25 cellular contexts compared by ENCODE assay signal in genomic region chr2:33350632-33351031, GRCh38.
"Had no signal": no experiment of that assay in that cellular context is flagged by ENCODE, and none has a peak within 500 bp of the region (broad histone marks: within the 10 kb centered on the region; RNA-seq: fewer than 3 reads in every experiment).

No MANE protein-coding gene starts in this region.

- H3K4me1 ChIP-seq: stomach, suprapubic skin, testis, thyroid gland, tibial nerve, upper lobe of left lung, uterus, vagina had no signal

- H3K9me3 ChIP-seq: testis, thyroid gland, tibial artery, tibial nerve, uterus, vagina had no signal

- ATAC-seq: stimulated activated effector memory CD8-positive, alpha-beta T cell treated with anti-CD3 and anti-CD28 coated beads, Interleukin-12 subunit alpha, Interleukin-12 subunit beta, amount 100 ng/mL, for 72 hours; stimulated activated memory B cell treated with anti-CD40 and anti-IgM and Interleukin-4, amounts not matched to agents 10 μg/mL and 1 μg/mL and 100 μg/mL, for 72 hours; stimulated activated naive B cell treated with anti-CD40 and anti-IgM and Interleukin-4, amounts not matched to agents 10 μg/mL and 1 μg/mL and 100 μg/mL, for 72 hours; stimulated activated naive CD8-positive, alpha-beta T cell treated with anti-CD3 and anti-CD28 coated beads, Interleukin-15, amount 100 ng/mL, for 72 hours; stimulated activated naive CD8-positive, alpha-beta T cell treated with anti-CD3 and anti-CD28 coated beads, Interleukin-15, Interleukin-2, amounts not matched to agents 100 U/mL and 50 U/mL, for 24 hours had no signal

- H3K36me3 ChIP-seq: suprapubic skin, thyroid gland, transverse colon, upper lobe of left lung, uterus had no signal

- DNase-seq: stimulated activated CD4-positive, alpha-beta T cell treated with anti-CD3 and anti-CD28 coated beads, Interleukin-2, amount 100 ng/mL, for 24 hours; stimulated activated CD4-positive, alpha-beta T cell treated with anti-CD3 and anti-CD28 coated beads, Interleukin-2, amount 100 ng/mL, for 48 hours; stimulated activated CD4-positive, alpha-beta T cell treated with anti-CD3 and anti-CD28 coated beads, Interleukin-4, amount 100 ng/mL, for 1 hour; stimulated activated CD4-positive, alpha-beta T cell treated with anti-CD3 and anti-CD28 coated beads, Interleukin-4, amount 100 ng/mL, for 24 hours; stimulated activated CD4-positive, alpha-beta T cell treated with anti-CD3 and anti-CD28 coated beads, Interleukin-4, amount 100 ng/mL, for 4 hours; stimulated activated CD8-positive, alpha-beta memory T cell treated with anti-CD3 and anti-CD28 coated beads, Interleukin-4, amount 100 ng/mL, for 48 hours; stimulated activated naive B cell treated with anti-CD40 and anti-IgM and Interleukin-4, amounts not matched to agents 10 μg/mL and 1 μg/mL and 100 μg/mL, for 72 hours; stimulated activated naive CD4-positive, alpha-beta T cell; stimulated activated naive CD4-positive, alpha-beta T cell treated with Interleukin-2 at 50 U/mL for 16 hours; stimulated activated naive CD8-positive, alpha-beta T cell treated with anti-CD3 and anti-CD28 coated beads, Interleukin-15, amount 100 ng/mL, for 72 hours; stimulated activated naive CD8-positive, alpha-beta T cell treated with anti-CD3 and anti-CD28 coated beads, Interleukin-15, Interleukin-2, amounts not matched to agents 100 U/mL and 50 U/mL, for 24 hours; stomach; substantia nigra; testis; thyroid gland; tibial artery; transverse colon; trophoblast cell; upper lobe of left lung; uterus had no signal

- H3K27ac ChIP-seq: stomach, suprapubic skin, testis, thyroid gland, tibial nerve, transverse colon, upper lobe of left lung, uterus, vagina had no signal

- H3K27me3 ChIP-seq: stomach, suprapubic skin, testis, thyroid gland, tibial artery, tibial nerve, transverse colon, upper lobe of left lung, uterus, vagina had no signal

- H3K4me3 ChIP-seq: stomach, suprapubic skin, testis, thyroid gland, tibial artery, tibial nerve, transverse colon, upper lobe of left lung, uterus, vagina had no signal
